In the genomic region with DNA sequence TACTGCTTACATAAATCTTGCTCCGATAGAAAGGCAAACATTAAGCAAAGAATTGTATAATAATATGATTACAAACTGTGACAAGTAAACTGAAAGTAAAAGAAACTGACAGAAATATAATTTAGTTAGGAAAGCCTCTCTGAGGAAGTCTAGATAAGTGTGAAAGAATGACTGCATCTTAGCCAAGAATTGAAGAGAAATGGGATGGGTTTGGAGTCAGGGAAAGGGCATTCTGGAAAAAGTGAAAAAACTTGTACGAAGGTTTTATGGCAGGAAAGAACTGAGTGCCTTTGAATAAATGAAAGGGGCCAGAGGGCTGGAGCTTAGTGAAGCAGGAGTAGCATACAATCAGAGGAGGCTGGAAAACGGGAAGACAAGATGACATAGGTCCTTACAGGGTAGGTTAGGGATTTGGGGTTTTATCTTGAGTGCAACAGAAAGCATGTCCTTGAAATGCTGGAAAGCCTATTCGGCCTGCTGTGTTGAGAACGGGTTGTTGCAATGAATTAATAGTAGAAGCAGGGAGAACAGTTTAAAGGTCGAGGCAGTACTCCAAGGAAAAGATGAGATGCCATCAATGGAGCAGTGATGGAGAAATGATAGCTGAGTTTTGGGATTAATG, we compare ENCODE assay signal across 16 cellular contexts.
DNase-seq lines count a peak whose midpoint lies in the region; ATAC-seq and TF ChIP-seq lines count a peak whose summit lies in the region.
"Had no signal": no experiment of that assay in that cellular context is flagged by ENCODE, and none has a peak within 500 bp of the region (broad histone marks: within the 10 kb centered on the region; RNA-seq: fewer than 3 reads in every experiment).

No MANE protein-coding gene starts in this region.

- peak; percentile 43 for ATAC-seq in IMR-90 (ENCODE audit: low read depth)
- ATAC-seq: K562 had no signal

- H3K9me2 ChIP-seq in hepatocyte (replicated peaks; ENCODE audit: insufficient read depth): no peaks in the 10 kb centered on the region

- peaks cover 7% of the 10 kb centered on the region for H3K4me1 ChIP-seq in IMR-90 (ENCODE audit: control insufficient read depth, insufficient read depth, low read length)
- H3K4me1 ChIP-seq in adrenal gland (replicated peaks in 1 of 2): peaks cover 17 to 43% of the 10 kb centered on the region in 2 donors
- H3K4me1 ChIP-seq in hepatocyte (ENCODE audit: insufficient read depth): peaks cover 4% of the 10 kb centered on the region
- peaks cover 21% of the 10 kb centered on the region for H3K4me1 ChIP-seq in smooth muscle cell (ENCODE audit: low read depth)
- H3K4me1 ChIP-seq: BLaER1 had no signal

- TF ChIP-seq RAD21 in IMR-90 (IDR thresholded peaks at IDR 0.05; ENCODE audit: low read length): no peak

- peak overlapping the region; percentile 57 for H3K14ac ChIP-seq in IMR-90 (replicated peaks; ENCODE audit: low read depth, low read length)

- H3F3A ChIP-seq in smooth muscle cell (ENCODE audit: low read depth): no peaks in the 10 kb centered on the region

- H3K36me3 ChIP-seq in IMR-90 (ENCODE audit: control insufficient read depth, insufficient read depth, low read length) (no peaks in the 10 kb centered on the region), adrenal gland (replicated peaks in 1 of 2) (no peaks in the 10 kb centered on the region), hepatocyte (replicated peaks; ENCODE audit: insufficient read depth, low read depth) (no peaks in the 10 kb centered on the region), smooth muscle cell (ENCODE audit: low read depth) (no peaks in the 10 kb centered on the region)
- H3K36me3 ChIP-seq: BLaER1 had no signal

- no peaks in the 10 kb centered on the region for H3K27me3 ChIP-seq in IMR-90 (ENCODE audit: control insufficient read depth, insufficient read depth, low read length)
- no peaks in the 10 kb centered on the region for H3K27me3 ChIP-seq in adrenal gland
- H3K27me3 ChIP-seq in hepatocyte: no peaks in the 10 kb centered on the region
- no peaks in the 10 kb centered on the region for H3K27me3 ChIP-seq in smooth muscle cell (ENCODE audit: low read depth)
- H3K27me3 ChIP-seq: BLaER1 had no signal

- POLR2A ChIA-PET in IMR-90 (lab: Charles Lee; ENCODE audit: unreplicated experiment): no interaction called here

- H4K8ac ChIP-seq in IMR-90 (ENCODE audit: low read depth in 2 of 2, low read length in 2 of 2): peak overlapping the region; percentile 15 to 41

- peak overlapping the region; percentile 10; the same call in 1 of the 2 replicates for H3K18ac ChIP-seq in IMR-90 (ENCODE audit: low read depth, low read length)

- peak overlapping the region; percentile 40 for H3K9ac ChIP-seq in IMR-90 (ENCODE audit: low read depth, low read length)
- no peak overlapping the region for H3K9ac ChIP-seq in smooth muscle cell (ENCODE audit: low read depth)
- H3K9ac ChIP-seq: BLaER1 had no signal

- no peak for TF ChIP-seq POLR2A in IMR-90 (IDR thresholded peaks at IDR 0.05; ENCODE audit: low read depth, low read length)
- no peak for TF ChIP-seq POLR2A in adrenal gland (IDR thresholded peaks at IDR 0.05)

- H3K4me2 ChIP-seq in IMR-90 (ENCODE audit: low read depth, low read length) (peak overlapping the region; percentile 93), hepatocyte (peak overlapping the region; percentile 15), smooth muscle cell (peak overlapping the region; percentile 56)
- H3K4me2 ChIP-seq: BLaER1 had no signal

- H3K23ac ChIP-seq in IMR-90 (ENCODE audit: low read depth, low read length): peak overlapping the region; percentile 52

- DNase-seq in IMR-90: peak; percentile 10
- DNase-seq in adrenal gland: peak in 3 of 7 donors; percentile 24 to 55 (median 32)
- no peak for DNase-seq in hepatocyte (ENCODE audit: low spot score)
- no peak for DNase-seq in smooth muscle cell (lab: John Stamatoyannopoulos, UW; ENCODE audit: unreplicated experiment)
- no peak for DNase-seq in activated CD4-positive, alpha-beta T cell treated with anti-CD3 and anti-CD28 coated beads for 48 hours
- no peak for DNase-seq in stimulated activated CD4-positive, alpha-beta T cell treated with anti-CD3 and anti-CD28 coated beads, Interleukin-1b, Interleukin-23, amount 100 ng/mL, for 48 hours
- DNase-seq in GM13977 (ENCODE audit: low spot score): no peak
- no peak for DNase-seq in SHP77 treated with DMSO at 0.1 percent for 48 hours (lab: John Stamatoyannopoulos, UW)
- DNase-seq: activated CD4-positive, alpha-beta T cell treated with anti-CD3 and anti-CD28 coated beads, Interleukin-2, amount 50 U/mL, for 4 hours; activated T-cell treated with anti-CD3 and anti-CD28 coated beads, Interleukin-2, amount 50 U/mL, for 24 hours; cerebellar nuclear complex; DMS 273 treated with DMSO at 0.1 percent for 48 hours; NCI-H1417 had no signal

- H4K91ac ChIP-seq in IMR-90 (ENCODE audit: insufficient read depth, low read depth, low read length): peak overlapping the region; percentile 1; the same call in 1 of the 2 replicates

- WGBS in IMR-90 (ENCODE audit: extremely low coverage in 2 of 2, insufficient read length in 1 of 2), 2 experiments: 23% methylated on average over 4 of the region's 6 CpGs; no CpG with 5 or more reads in 1 of the 2 experiments
- 10 to 22% (median 13%) methylated on average over 6 of the region's 6 CpGs for WGBS in adrenal gland, 4 donors
- WGBS in hepatocyte (ENCODE audit: low lambda C conversion rate, missing lambda C conversion rate): 48% methylated on average over 6 of the region's 6 CpGs
- 68% methylated on average over 6 of the region's 6 CpGs for WGBS in smooth muscle cell (ENCODE audit: low lambda C conversion rate)

- H3K4ac ChIP-seq in IMR-90 (ENCODE audit: low read depth, low read length): peak overlapping the region; percentile 32; the same call in 1 of the 2 replicates

- TF ChIP-seq CTCF in IMR-90 (conservative IDR thresholded peaks at IDR 0.05; ENCODE audit: low read depth, low read length): no peak
- TF ChIP-seq CTCF in adrenal gland (IDR thresholded peaks at IDR 0.05): no peak
- no peak for TF ChIP-seq CTCF in hepatocyte (IDR thresholded peaks at IDR 0.05; ENCODE audit: poor library complexity)
- no peak for TF ChIP-seq CTCF in smooth muscle cell (IDR thresholded peaks at IDR 0.05; ENCODE audit: borderline replicate concordance, insufficient read depth, poor library complexity, severe bottlenecking)
- TF ChIP-seq CTCF in GM13977 (IDR thresholded peaks at IDR 0.05; ENCODE audit: extremely low read depth, insufficient read depth, missing control alignments): no peak

- H3K79me2 ChIP-seq in hepatocyte (no peaks in the 10 kb centered on the region), smooth muscle cell (ENCODE audit: low read depth) (no peaks in the 10 kb centered on the region)

- peak overlapping the region; percentile 9 for H4K5ac ChIP-seq in IMR-90 (ENCODE audit: low read depth, low read length)

- H2BK120ac ChIP-seq in IMR-90 (ENCODE audit: low read depth, low read length): peak overlapping the region; percentile 74

- dilution Hi-C loops in IMR-90 (cut with HindIII; ENCODE audit: low sequenced_read_pairs, unreplicated experiment): no loop called here

- no TSS peak for BruUV-seq in IMR-90 (replicated peaks; lab: Mats Ljungman, UMichigan)

- H2AK9ac ChIP-seq in IMR-90 (replicated peaks; ENCODE audit: low read depth, low read length, poor library complexity): no peak overlapping the region

- H4K20me1 ChIP-seq in IMR-90 (ENCODE audit: insufficient read depth, low read length) (no peaks in the 10 kb centered on the region), hepatocyte (ENCODE audit: insufficient read depth, poor library complexity, severe bottlenecking) (no peaks in the 10 kb centered on the region), smooth muscle cell (ENCODE audit: low read depth) (no peaks in the 10 kb centered on the region)
- H4K20me1 ChIP-seq: BLaER1 had no signal

- H3K9me3 ChIP-seq in IMR-90 (ENCODE audit: control insufficient read depth, insufficient read depth, low read length): no peaks in the 10 kb centered on the region
- no peaks in the 10 kb centered on the region for H3K9me3 ChIP-seq in adrenal gland (replicated peaks in 1 of 3)
- no peaks in the 10 kb centered on the region for H3K9me3 ChIP-seq in hepatocyte (ENCODE audit: low read depth)
- no peaks in the 10 kb centered on the region for H3K9me3 ChIP-seq in smooth muscle cell (replicated peaks; ENCODE audit: low read depth)
- H3K9me3 ChIP-seq: BLaER1 had no signal

- intact Hi-C loops in IMR-90 (cut with micrococcal nuclease) (no loop called here), adrenal gland (cut with DNase I) (no loop called here)

- peak overlapping the region; percentile 46 for H2BK5ac ChIP-seq in IMR-90 (ENCODE audit: low read depth, low read length, poor library complexity, severe bottlenecking)

- peaks cover 5% of the 10 kb centered on the region for H3K9me1 ChIP-seq in IMR-90 (ENCODE audit: insufficient read depth, low read length)

- H3K27ac ChIP-seq in IMR-90 (ENCODE audit: insufficient read depth, low read length) (peak overlapping the region; percentile 19; the same call in 1 of the 2 replicates), adrenal gland (peak overlapping the region in 4 of 5 donors; percentile 12 to 74 (median 52)), hepatocyte (no peak overlapping the region), smooth muscle cell (ENCODE audit: low read depth) (peak overlapping the region; percentile 6)
- H3K27ac ChIP-seq: BLaER1, SK-N-MC had no signal

- 0 out of 2 replicates have a peak overlapping the region, but pooled peaks have one; percentile 1 for H2AK5ac ChIP-seq in IMR-90 (ENCODE audit: low read depth, low read length)

- peak overlapping the region; percentile 66 for H2AFZ ChIP-seq in IMR-90 (replicated peaks; ENCODE audit: low read length, poor library complexity)
- H2AFZ ChIP-seq in hepatocyte: no peak overlapping the region
- peak overlapping the region; percentile 6 for H2AFZ ChIP-seq in smooth muscle cell (ENCODE audit: low read depth)

- H3K79me1 ChIP-seq in IMR-90 (ENCODE audit: low read depth in 1 of 2, low read length in 2 of 2): no peaks in the 10 kb centered on the region

- in situ Hi-C loops in IMR-90 (cut with MboI; ENCODE audit: low sequenced_read_pairs): no loop called here
- in situ Hi-C loops in GM13977 (cut with MboI; ENCODE audit: low pct_unique_long_range_greater_than_20kb, low sequenced_read_pairs, unreplicated experiment): no loop called here

- CTCF ChIA-PET in IMR-90 (lab: Yijun Ruan, JAX): interaction anchor here (1.3 kb wide), 1 partner anchor 92 kb away, joined by 3 read pairs; no protein-coding TSS in a partner anchor

- peak overlapping the region; percentile 56; the same call in 2 of the 3 replicates for H2BK15ac ChIP-seq in IMR-90 (ENCODE audit: low read depth, low read length)

- peak overlapping the region; percentile 18; the same call in 1 of the 2 replicates for H3K4me3 ChIP-seq in IMR-90 (ENCODE audit: insufficient read depth, low read depth, low read length)
- peak overlapping the region in 1 of 4 donors; percentile 16 for H3K4me3 ChIP-seq in adrenal gland
- H3K4me3 ChIP-seq in hepatocyte: no peak overlapping the region
- no peak overlapping the region for H3K4me3 ChIP-seq in smooth muscle cell
- H3K4me3 ChIP-seq: BLaER1, K562, SK-N-MC had no signal

- peak overlapping the region; percentile 58 for H2BK20ac ChIP-seq in IMR-90 (ENCODE audit: low read depth, low read length)

- H3K56ac ChIP-seq in IMR-90 (ENCODE audit: extremely low read depth, insufficient read depth, low read length): peak overlapping the region; percentile 12; the same call in 1 of the 2 replicates

TF ChIP-seq in IMR-90, 13 proteins besides CTCF, POLR2A, EP300 and RAD21 (continues in another document):
- TF ChIP-seq BHLHE40 (IDR thresholded peaks at IDR 0.05; ENCODE audit: low read depth, low read length): no peak

Comparison
In these comparisons a context has a peak if more than half of its experiments do, and no peak if none do; other contexts are left out.
1. H3K4me2 ChIP-seq: peak in every context shown above with its lines; median percentile 93 in IMR-90; 56 in smooth muscle cell; 15 in hepatocyte.